Comparison of ENCODE assay signal across 25 cellular contexts in the genomic region with DNA sequence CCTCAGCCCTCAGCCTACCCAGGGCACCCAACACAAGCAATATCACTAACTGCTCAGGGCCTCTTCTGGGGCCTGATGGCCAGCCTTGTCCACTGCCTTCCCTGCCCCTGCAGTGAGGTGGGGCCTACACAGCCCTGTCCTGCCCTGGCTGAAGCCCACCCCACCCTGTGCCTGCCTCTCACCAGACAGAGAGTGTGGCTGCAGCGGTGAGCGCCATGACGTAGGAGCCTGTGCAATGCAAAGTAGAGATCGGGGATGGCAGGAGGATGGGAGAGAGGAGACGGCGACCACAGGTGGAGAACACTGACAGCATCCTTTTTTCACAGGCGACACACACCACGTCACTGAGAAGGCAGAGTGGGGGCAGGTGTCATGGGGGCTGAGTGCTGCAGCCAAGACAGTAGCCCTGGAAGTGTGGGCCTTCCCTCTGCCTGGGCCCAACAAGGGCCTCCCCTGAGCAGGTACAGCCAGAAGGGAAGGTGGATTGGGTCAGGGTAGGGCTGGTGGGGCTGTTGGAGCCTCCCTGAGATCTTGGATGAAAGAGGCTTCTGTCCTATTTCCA.
DNase-seq lines count a peak whose midpoint lies in the region; ATAC-seq and TF ChIP-seq lines count a peak whose summit lies in the region.
"Had no signal": no experiment of that assay in that cellular context is flagged by ENCODE, and none has a peak within 500 bp of the region (broad histone marks: within the 10 kb centered on the region; RNA-seq: fewer than 3 reads in every experiment).

No MANE protein-coding gene starts in this region.

- H4K8ac ChIP-seq in neuronal stem cell (ENCODE audit: low read depth, low read length) = no peak overlapping the region

- H3K27me3 ChIP-seq in SJSA1 (replicated peaks) (no peaks in the 10 kb centered on the region), neuronal stem cell (ENCODE audit: control insufficient read depth in 3 of 3, insufficient read depth in 3 of 3, low read depth in 1 of 3, low read length in 3 of 3) (no peaks in the 10 kb centered on the region)
- H3K27me3 ChIP-seq: BLaER1 treated with 17β-estradiol and CSF1 and Interleukin-3, amounts not matched to agents 10 nM and 100 nM; MG63 had no signal

- no peak overlapping the region for H3K18ac ChIP-seq in neuronal stem cell (ENCODE audit: low read length)

- H2BK15ac ChIP-seq in neuronal stem cell (ENCODE audit: low read length) = no peak overlapping the region

- H3K9me3 ChIP-seq in SJSA1 (replicated peaks) (no peaks in the 10 kb centered on the region), neuronal stem cell (replicated peaks in 1 of 2; ENCODE audit: control insufficient read depth in 2 of 2, insufficient read depth in 1 of 2, low read depth in 1 of 2, low read length in 2 of 2) (no peaks in the 10 kb centered on the region)
- H3K9me3 ChIP-seq: BLaER1 treated with 17β-estradiol and CSF1 and Interleukin-3, amounts not matched to agents 10 nM and 100 nM; Caco-2; MG63; SK-N-SH had no signal

- H2AK5ac ChIP-seq in neuronal stem cell (ENCODE audit: low read depth, low read length) = no peak overlapping the region

- H3K27me3 Mint-ChIP-seq in activated CD8-positive, alpha-beta T cell treated with anti-CD3 and anti-CD28 coated beads, Interleukin-2, amount 10 ng/mL, durations not matched to agents 7 days and 5 days (ENCODE audit: low read depth) = no peaks in the 10 kb centered on the region
- no peaks in the 10 kb centered on the region for H3K27me3 Mint-ChIP-seq in activated CD8-positive, alpha-beta T cell treated with anti-CD3 and anti-CD28 coated beads for 36 hours
- H3K27me3 Mint-ChIP-seq in stimulated activated memory B cell treated with anti-CD40 and anti-IgM and Interleukin-4, amounts not matched to agents 10 μg/mL and 1 μg/mL and 100 μg/mL, for 72 hours = no peaks in the 10 kb centered on the region
- H3K27me3 Mint-ChIP-seq: CD4-positive, alpha-beta memory T cell had no signal

- no peak overlapping the region for H2BK12ac ChIP-seq in neuronal stem cell (ENCODE audit: low read length)

- H3K4me3 ChIP-seq in SJSA1 (no peak overlapping the region), neuronal stem cell (ENCODE audit: low read length in 2 of 2) (no peak overlapping the region)
- H3K4me3 ChIP-seq: BLaER1 treated with 17β-estradiol and CSF1 and Interleukin-3, amounts not matched to agents 10 nM and 100 nM; MG63 had no signal

- H3K36me3 ChIP-seq in SJSA1 (peaks cover 83% of the 10 kb centered on the region), neuronal stem cell (replicated peaks in 1 of 2; ENCODE audit: control insufficient read depth in 2 of 2, insufficient read depth in 2 of 2, low read length in 2 of 2) (peaks cover 79 to 99% of the 10 kb centered on the region in 2 donors)

- CTCF ChIA-PET in activated CD8-positive, alpha-beta T cell treated with anti-CD3 and anti-CD28 coated beads, Interleukin-2, amount 10 ng/mL, durations not matched to agents 7 days and 5 days (lab: Charles Lee) = no interaction called here
- CTCF ChIA-PET in activated CD8-positive, alpha-beta T cell treated with anti-CD3 and anti-CD28 coated beads for 36 hours (lab: Charles Lee) = no interaction called here

- peak overlapping the region; percentile 46 for H3K27ac Mint-ChIP-seq in activated CD8-positive, alpha-beta T cell treated with anti-CD3 and anti-CD28 coated beads, Interleukin-2, amount 10 ng/mL, durations not matched to agents 7 days and 5 days
- no peak overlapping the region for H3K27ac Mint-ChIP-seq in activated CD8-positive, alpha-beta T cell treated with anti-CD3 and anti-CD28 coated beads for 36 hours
- H3K27ac Mint-ChIP-seq in stimulated activated memory B cell treated with anti-CD40 and anti-IgM and Interleukin-4, amounts not matched to agents 10 μg/mL and 1 μg/mL and 100 μg/mL, for 72 hours = no peak overlapping the region

- no peak overlapping the region for H2BK5ac ChIP-seq in neuronal stem cell (ENCODE audit: low read length)

- peak overlapping the region; percentile 34; the same call in 1 of the 2 replicates for H3K27ac ChIP-seq in SJSA1
- H3K27ac ChIP-seq in neuronal stem cell (replicated peaks; ENCODE audit: low read length) = no peak overlapping the region
- H3K27ac ChIP-seq: BLaER1 treated with 17β-estradiol and CSF1 and Interleukin-3, amounts not matched to agents 10 nM and 100 nM; HL-60 had no signal

- no peak overlapping the region for H3K14ac ChIP-seq in neuronal stem cell (ENCODE audit: low read length)

- H3K4me2 ChIP-seq in neuronal stem cell (ENCODE audit: insufficient read depth, low read length, poor library complexity, severe bottlenecking) = no peak overlapping the region
- H3K4me2 ChIP-seq: BLaER1 treated with 17β-estradiol and CSF1 and Interleukin-3, amounts not matched to agents 10 nM and 100 nM; SK-N-SH had no signal

- peaks cover 51% of the 10 kb centered on the region for H3K36me3 Mint-ChIP-seq in activated CD8-positive, alpha-beta T cell treated with anti-CD3 and anti-CD28 coated beads, Interleukin-2, amount 10 ng/mL, durations not matched to agents 7 days and 5 days (ENCODE audit: low read depth)
- peaks cover 31% of the 10 kb centered on the region for H3K36me3 Mint-ChIP-seq in activated CD8-positive, alpha-beta T cell treated with anti-CD3 and anti-CD28 coated beads for 36 hours (ENCODE audit: low read depth)
- peaks cover 53% of the 10 kb centered on the region for H3K36me3 Mint-ChIP-seq in stimulated activated memory B cell treated with anti-CD40 and anti-IgM and Interleukin-4, amounts not matched to agents 10 μg/mL and 1 μg/mL and 100 μg/mL, for 72 hours

- peaks cover 22% of the 10 kb centered on the region for H3K4me1 ChIP-seq in SJSA1 (replicated peaks)
- H3K4me1 ChIP-seq in neuronal stem cell (ENCODE audit: control insufficient read depth in 2 of 2, insufficient read depth in 1 of 2, low read depth in 1 of 2, low read length in 2 of 2) = peaks cover 0 to 3% of the 10 kb centered on the region in 2 donors
- H3K4me1 ChIP-seq: Caco-2 had no signal

- no peaks in the 10 kb centered on the region for H3K4me1 Mint-ChIP-seq in activated CD8-positive, alpha-beta T cell treated with anti-CD3 and anti-CD28 coated beads, Interleukin-2, amount 10 ng/mL, durations not matched to agents 7 days and 5 days (ENCODE audit: low read depth)
- no peaks in the 10 kb centered on the region for H3K4me1 Mint-ChIP-seq in activated CD8-positive, alpha-beta T cell treated with anti-CD3 and anti-CD28 coated beads for 36 hours (ENCODE audit: low read depth)
- H3K4me1 Mint-ChIP-seq in stimulated activated memory B cell treated with anti-CD40 and anti-IgM and Interleukin-4, amounts not matched to agents 10 μg/mL and 1 μg/mL and 100 μg/mL, for 72 hours = peaks cover 34% of the 10 kb centered on the region
- H3K4me1 Mint-ChIP-seq: CD4-positive, alpha-beta memory T cell had no signal

- TF ChIP-seq CTCF in activated CD8-positive, alpha-beta T cell treated with anti-CD3 and anti-CD28 coated beads for 36 hours (IDR thresholded peaks at IDR 0.05) = no peak

- H3K4ac ChIP-seq in neuronal stem cell (ENCODE audit: low read length) = no peak overlapping the region

- no peaks in the 10 kb centered on the region for H3K9me3 Mint-ChIP-seq in activated CD8-positive, alpha-beta T cell treated with anti-CD3 and anti-CD28 coated beads, Interleukin-2, amount 10 ng/mL, durations not matched to agents 7 days and 5 days (ENCODE audit: insufficient read depth)
- no peaks in the 10 kb centered on the region for H3K9me3 Mint-ChIP-seq in activated CD8-positive, alpha-beta T cell treated with anti-CD3 and anti-CD28 coated beads for 36 hours
- H3K9me3 Mint-ChIP-seq in stimulated activated memory B cell treated with anti-CD40 and anti-IgM and Interleukin-4, amounts not matched to agents 10 μg/mL and 1 μg/mL and 100 μg/mL, for 72 hours = no peaks in the 10 kb centered on the region
- H3K9me3 Mint-ChIP-seq: CD4-positive, alpha-beta memory T cell had no signal

- H4K91ac ChIP-seq in neuronal stem cell (ENCODE audit: low read depth, low read length, poor library complexity) = no peak overlapping the region

- peak overlapping the region; percentile 18 for H3K9ac ChIP-seq in neuronal stem cell (ENCODE audit: low read depth, low read length, poor library complexity)
- H3K9ac ChIP-seq: BLaER1 treated with 17β-estradiol and CSF1 and Interleukin-3, amounts not matched to agents 10 nM and 100 nM; SK-N-SH had no signal

- no peak overlapping the region for H3K4me3 Mint-ChIP-seq in activated CD8-positive, alpha-beta T cell treated with anti-CD3 and anti-CD28 coated beads, Interleukin-2, amount 10 ng/mL, durations not matched to agents 7 days and 5 days
- H3K4me3 Mint-ChIP-seq in activated CD8-positive, alpha-beta T cell treated with anti-CD3 and anti-CD28 coated beads for 36 hours = no peak overlapping the region
- H3K4me3 Mint-ChIP-seq in stimulated activated memory B cell treated with anti-CD40 and anti-IgM and Interleukin-4, amounts not matched to agents 10 μg/mL and 1 μg/mL and 100 μg/mL, for 72 hours = no peak overlapping the region
- H3K4me3 Mint-ChIP-seq: CD4-positive, alpha-beta memory T cell had no signal

- WGBS in neuronal stem cell (ENCODE audit: extremely low coverage in 2 of 2, insufficient read length in 2 of 2, insufficient replicate concordance in 1 of 2), 2 donors = no CpG with 5 or more reads among the region's 8 CpGs

- no peak overlapping the region for H2AFZ ChIP-seq in neuronal stem cell (ENCODE audit: low read length)

- POLR2A ChIA-PET in activated CD8-positive, alpha-beta T cell treated with anti-CD3 and anti-CD28 coated beads, Interleukin-2, amount 10 ng/mL, durations not matched to agents 7 days and 5 days (lab: Charles Lee) = no interaction called here
- POLR2A ChIA-PET in activated CD8-positive, alpha-beta T cell treated with anti-CD3 and anti-CD28 coated beads for 36 hours (lab: Charles Lee) = interaction anchor here (0.9 kb wide), 1 partner anchor 9 kb away, joined by 4 read pairs; no protein-coding TSS in a partner anchor

- H3K79me1 ChIP-seq in neuronal stem cell (ENCODE audit: low read depth, low read length) = peaks cover 2% of the 10 kb centered on the region

- H3K23ac ChIP-seq in neuronal stem cell (ENCODE audit: low read depth, low read length, poor library complexity) = no peak overlapping the region

- DNase-seq in activated CD8-positive, alpha-beta T cell treated with anti-CD3 and anti-CD28 coated beads, Interleukin-2, amount 10 ng/mL, durations not matched to agents 7 days and 5 days = no peak
- DNase-seq in activated CD8-positive, alpha-beta T cell treated with anti-CD3 and anti-CD28 coated beads for 36 hours = no peak
- DNase-seq in SJSA1 (ENCODE audit: low read depth in 1 of 2, low spot score in 2 of 2) = no peak
- DNase-seq in neuronal stem cell (ENCODE audit: low spot score) = no peak
- DNase-seq in C1 segment of cervical spinal cord (lab: John Stamatoyannopoulos, UW) = no peak
- no peak for DNase-seq in SW480 (ENCODE audit: low spot score)
- DNase-seq: 8988T; ACHN; Caco-2; CD4-positive, alpha-beta memory T cell; DMS 273 treated with DMSO at 0.1 percent for 48 hours; DMS79 treated with DMSO at 0.1 percent for 48 hours; KBM-7; NCI-H1105 treated with DMSO at 0.1 percent for 48 hours; NCI-H146; NCI-H1930; NCI-H2107; NCI-H524; NCI-H748 treated with DMSO at 0.1 percent for 48 hours; SIG-M5; SK-N-SH had no signal

- intact Hi-C loops in activated CD8-positive, alpha-beta T cell treated with anti-CD3 and anti-CD28 coated beads for 36 hours (cut with micrococcal nuclease) = no loop called here

- no peak overlapping the region for H2BK120ac ChIP-seq in neuronal stem cell (ENCODE audit: low read depth, low read length)

- ATAC-seq in activated CD8-positive, alpha-beta T cell treated with anti-CD3 and anti-CD28 coated beads, Interleukin-2, amount 10 ng/mL, durations not matched to agents 7 days and 5 days = no peak
- no peak for ATAC-seq in activated CD8-positive, alpha-beta T cell treated with anti-CD3 and anti-CD28 coated beads for 36 hours
- ATAC-seq in stimulated activated memory B cell treated with anti-CD40 and anti-IgM and Interleukin-4, amounts not matched to agents 10 μg/mL and 1 μg/mL and 100 μg/mL, for 72 hours = no peak
